ENCODE assay signal across 22 cellular contexts in genomic region chr10:86301971-86302370, GRCh38.
A peak's percentile ranks its signal among the peaks of the same experiment; 100 is the strongest.
DNase-seq lines count a peak whose midpoint lies in the region; ATAC-seq, FAIRE-seq and TF ChIP-seq lines count a peak whose summit lies in the region.
"Had no signal": no experiment of that assay in that cellular context is flagged by ENCODE, and none has a peak within 500 bp of the region (broad histone marks: within the 10 kb centered on the region; RNA-seq: fewer than 3 reads in every experiment).

No MANE protein-coding gene starts in this region.

- peak; percentile 56 for DNase-seq in cardiac septum (ENCODE audit: low spot score)
- no peak for DNase-seq in Right ventricle myocardium inferior (ENCODE audit: missing footprints)
- DNase-seq in left lobe of liver (ENCODE audit: low spot score), result peak; percentile 23
- DNase-seq in spleen, result peak; percentile 49
- DNase-seq in pancreas, result no peak
- DNase-seq: EL; GF-D8; GM23248; NCI-H1105; NCI-H2029; NCI-H2227 treated with DMSO at 0.1 percent for 48 hours; NCI-H510A; NK-92 treated with Interleukin-12 subunit alpha and Interleukin-12 subunit beta, amount 100 ng/mL, for 24 hours; Peyer's patch had no signal

- H3K4me3 ChIP-seq in spleen, result no peak overlapping the region
- no peak overlapping the region for H3K4me3 ChIP-seq in pancreas
- H3K4me3 ChIP-seq: GM23248, Peyer's patch, SJSA1 had no signal

- H3K27me3 ChIP-seq in spleen (replicated peaks in 1 of 7) (peaks cover 0 to 44% (median 0%) of the 10 kb centered on the region in 7 donors), pancreas (no peaks in the 10 kb centered on the region)
- H3K27me3 ChIP-seq: Peyer's patch, SJSA1 had no signal

- no peaks in the 10 kb centered on the region for H3K9me3 ChIP-seq in spleen
- H3K9me3 ChIP-seq in pancreas, result no peaks in the 10 kb centered on the region
- H3K9me3 ChIP-seq: Peyer's patch, SJSA1 had no signal

- intact Hi-C loops in cardiac septum (cut with DNase I) (no loop called here), Right ventricle myocardium inferior (cut with DNase I) (no loop called here), spleen (cut with DNase I; ENCODE audit: low total_unique reads) (no loop called here), pancreas (cut with DNase I) (no loop called here)

- H3K4me1 ChIP-seq in spleen (no peaks in the 10 kb centered on the region), pancreas (no peaks in the 10 kb centered on the region)
- H3K4me1 ChIP-seq: Peyer's patch, SJSA1 had no signal

- H3K36me3 ChIP-seq in spleen (no peaks in the 10 kb centered on the region), pancreas (no peaks in the 10 kb centered on the region)
- H3K36me3 ChIP-seq: Peyer's patch, SJSA1 had no signal

- TF ChIP-seq POLR2A in spleen (IDR thresholded peaks at IDR 0.05), result no peak

- no peak for TF ChIP-seq CTCF in spleen (IDR thresholded peaks at IDR 0.05 in 8 of 11, conservative IDR thresholded peaks at IDR 0.05 in 3 of 11)
- no peak for TF ChIP-seq CTCF in pancreas (IDR thresholded peaks at IDR 0.05)

- no peak for ATAC-seq in Right ventricle myocardium inferior
- no peak for ATAC-seq in left lobe of liver
- ATAC-seq in HG02973 (IDR thresholded peaks at IDR 0.05; ENCODE audit: unreplicated experiment), result no peak
- ATAC-seq in GM21723 (IDR thresholded peaks at IDR 0.05; ENCODE audit: unreplicated experiment), result no peak
- ATAC-seq in pancreas, result no peak
- ATAC-seq: HCT116 had no signal

- no peak for FAIRE-seq in pancreas (lab: Jason Lieb, UNC)
- FAIRE-seq: A204.1, D721Med, GM19239 had no signal

- 57 to 79% (median 69%) methylated on average over 3 of the region's 3 CpGs for WGBS in spleen, 5 donors
- WGBS in pancreas, 2 donors, result 72 to 75% methylated on average over 3 of the region's 3 CpGs

- H3K27ac ChIP-seq in spleen (no peak overlapping the region), pancreas (no peak overlapping the region)
- H3K27ac ChIP-seq: C4-2B, GM23248, Peyer's patch, SJSA1 had no signal

Comparison
In these comparisons a context has a peak if more than half of its experiments do, and no peak if none do; other contexts are left out.
1. DNase-seq: peak in cardiac septum (single experiment), left lobe of liver (single experiment) and spleen (single experiment); none in Right ventricle myocardium inferior (single experiment) and pancreas (0 of 6).